In genomic region chr6:40484066-40484465, GRCh38 we compare ENCODE assay signal across 23 cellular contexts.
"Had no signal": no experiment of that assay in that cellular context is flagged by ENCODE, and none has a peak within 500 bp of the region (broad histone marks: within the 10 kb centered on the region; RNA-seq: fewer than 3 reads in every experiment).

No MANE protein-coding gene starts in this region.

- H3K79me2 ChIP-seq: hepatocyte, parathyroid adenoma had no signal

- DNase-seq: heart right ventricle; islet precursor cell; left colon; left ventricle myocardium inferior; midbrain; mucosa of descending colon; naive thymus-derived CD4-positive, alpha-beta T cell; right lobe of liver; stimulated activated CD4-positive, alpha-beta T cell treated with anti-CD3 and anti-CD28 coated beads, Interleukin-1b, Interleukin-23, amount 100 ng/mL, for 48 hours; stimulated activated CD4-positive, alpha-beta T cell treated with anti-CD3 and anti-CD28 coated beads, Interleukin-2, amount 100 ng/mL, for 48 hours; stimulated activated CD4-positive, alpha-beta T cell treated with anti-CD3 and anti-CD28 coated beads, Interleukin-4, amount 100 ng/mL, for 4 hours; stimulated activated CD8-positive, alpha-beta memory T cell treated with anti-CD3 and anti-CD28 coated beads, Interleukin-4, amount 100 ng/mL, for 48 hours; stimulated activated naive CD4-positive, alpha-beta T cell treated with Interleukin-2 at 50 U/mL for 16 hours; stimulated activated naive CD8-positive, alpha-beta T cell treated with anti-CD3 and anti-CD28 coated beads, Interleukin-15, amount 100 ng/mL, for 72 hours; tibial artery; trophoblast cell; upper lobe of right lung had no signal

- H3K4me3 ChIP-seq: heart right ventricle, hepatocyte, left ventricle myocardium inferior, lung, mucosa of descending colon, right atrium auricular region, right lobe of liver, smooth muscle cell, thoracic aorta, tibial artery, upper lobe of right lung had no signal

- H2AFZ ChIP-seq: hepatocyte, parathyroid adenoma had no signal

- H3K27me3 ChIP-seq: right atrium auricular region, right lobe of liver had no signal

- H3K36me3 ChIP-seq: heart right ventricle, left ventricle myocardium inferior, right atrium auricular region, right lobe of liver, thoracic aorta, tibial artery, upper lobe of right lung had no signal

- H3K9me3 ChIP-seq: heart right ventricle, left ventricle myocardium inferior, mucosa of descending colon, right atrium auricular region, right lobe of liver, thoracic aorta, tibial artery, upper lobe of right lung had no signal

- H3K4me2 ChIP-seq: hepatocyte, smooth muscle cell had no signal

- H3K27ac ChIP-seq: heart right ventricle, hepatocyte, left ventricle myocardium inferior, parathyroid adenoma, right atrium auricular region, right lobe of liver, thoracic aorta, tibial artery, upper lobe of right lung had no signal

- H3K4me1 ChIP-seq: heart right ventricle, left ventricle myocardium inferior, right atrium auricular region, right lobe of liver, upper lobe of right lung had no signal
